ENCODE assay signal across 8 cellular contexts in genomic region chr17:77280304-77280910, GRCh38.
A peak's percentile ranks its signal among the peaks of the same experiment; 100 is the strongest.
DNase-seq lines count a peak whose midpoint lies in the region; ATAC-seq and TF ChIP-seq lines count a peak whose summit lies in the region.

No MANE protein-coding gene starts in this region.

- H3K36me3 ChIP-seq in HUES6 (ENCODE audit: control insufficient read depth, insufficient read depth, low read length) (no peaks in the 10 kb centered on the region), mucosa of descending colon (ENCODE audit: low read depth) (no peaks in the 10 kb centered on the region)

- intact Hi-C loops in mucosa of descending colon (cut with DNase I, micrococcal nuclease), result no loop called here

- no peak for TF ChIP-seq CTCF in mucosa of descending colon (IDR thresholded peaks at IDR 0.05)

- H3K27ac ChIP-seq in HUES6 (ENCODE audit: low read depth, low read length), result no peak overlapping the region

- H3K9ac ChIP-seq in HUES6 (ENCODE audit: low read length), result no peak overlapping the region

- peaks cover 34% of the 10 kb centered on the region for H3K4me1 ChIP-seq in HUES6 (ENCODE audit: control insufficient read depth, insufficient read depth, low read length)
- H3K4me1 ChIP-seq in mucosa of descending colon (ENCODE audit: low read depth), result peaks cover 35% of the 10 kb centered on the region

- peak; percentile 43 for ATAC-seq in mucosa of descending colon
- no peak for ATAC-seq in HG02588 (IDR thresholded peaks at IDR 0.05; ENCODE audit: unreplicated experiment)

- no peaks in the 10 kb centered on the region for H3K9me3 ChIP-seq in HUES6 (ENCODE audit: control insufficient read depth, insufficient read depth, low read depth, low read length)
- no peaks in the 10 kb centered on the region for H3K9me3 ChIP-seq in mucosa of descending colon

- DNase-seq in NCI-H146 treated with DMSO at 0.1 percent for 48 hours (lab: John Stamatoyannopoulos, UW; ENCODE audit: unreplicated experiment) (peak; percentile 27), NCI-H146 (lab: John Stamatoyannopoulos, UW) (no peak), astrocyte of the hippocampus (ENCODE audit: low read depth, low spot score) (peak; percentile 51), mucosa of descending colon (peak; percentile 62 to 83 (median 78)), Kasumi-1 (lab: John Stamatoyannopoulos, UW) (no peak), NK-92 (lab: John Stamatoyannopoulos, UW; ENCODE audit: unreplicated experiment) (no peak)

- peak overlapping the region; percentile 58 for H3K4me3 ChIP-seq in HUES6 (ENCODE audit: low read depth, low read length)
- no peak overlapping the region for H3K4me3 ChIP-seq in mucosa of descending colon

- peaks cover 32% of the 10 kb centered on the region for H3K27me3 ChIP-seq in HUES6 (ENCODE audit: control insufficient read depth, insufficient read depth, low read length)

Comparison
In these comparisons a context has a peak if more than half of its experiments do, and no peak if none do; other contexts are left out.
1. DNase-seq: peak in NCI-H146 treated with DMSO at 0.1 percent for 48 hours (single experiment), astrocyte of the hippocampus (single experiment) and mucosa of descending colon (3 of 3); none in NCI-H146 (single experiment), Kasumi-1 (0 of 2) and NK-92 (single experiment).